In genomic region chr2:148218326-148219075, GRCh38 we compare ENCODE assay signal across 24 cellular contexts.
DNase-seq lines count a peak whose midpoint lies in the region; ATAC-seq, FAIRE-seq and TF ChIP-seq lines count a peak whose summit lies in the region.
"Had no signal": no experiment of that assay in that cellular context is flagged by ENCODE, and none has a peak within 500 bp of the region (broad histone marks: within the 10 kb centered on the region; RNA-seq: fewer than 3 reads in every experiment).

No MANE protein-coding gene starts in this region.

- no peaks in the 10 kb centered on the region for H4K20me1 ChIP-seq in mammary epithelial cell (ENCODE audit: insufficient read depth, low read length)

- no peaks in the 10 kb centered on the region for H3K27me3 ChIP-seq in mammary epithelial cell (ENCODE audit: insufficient read depth, low read length)
- H3K27me3 ChIP-seq in breast epithelium = no peaks in the 10 kb centered on the region
- H3K27me3 ChIP-seq: BE2C, heart left ventricle, upper lobe of left lung had no signal

- TF ChIP-seq POLR2A in breast epithelium (IDR thresholded peaks at IDR 0.05) = no peak

- H3K36me3 ChIP-seq in mammary epithelial cell (ENCODE audit: insufficient read depth, low read length) (no peaks in the 10 kb centered on the region), breast epithelium (no peaks in the 10 kb centered on the region)
- H3K36me3 ChIP-seq: BE2C, heart left ventricle, upper lobe of left lung had no signal

- BruUV-seq in mammary epithelial cell (replicated peaks; lab: Mats Ljungman, UMichigan) = no TSS peak

- H3K4me1 ChIP-seq in mammary epithelial cell (ENCODE audit: insufficient read depth, low read length) (no peaks in the 10 kb centered on the region), breast epithelium (no peaks in the 10 kb centered on the region)
- H3K4me1 ChIP-seq: BE2C, heart left ventricle, upper lobe of left lung had no signal

- no peak overlapping the region for H2AFZ ChIP-seq in mammary epithelial cell (ENCODE audit: low read depth, low read length)

- in situ Hi-C loops in mammary epithelial cell (cut with MboI; ENCODE audit: low sequenced_read_pairs in 2 of 2) = no loop called here

- intact Hi-C loops in mammary epithelial cell (cut with micrococcal nuclease) (no loop called here), breast epithelium (cut with DNase I; ENCODE audit: low total_unique reads) (no loop called here)

- WGBS in mammary epithelial cell (ENCODE audit: low coverage, missing lambda C conversion rate) = 100% methylated on average over 5 of the region's 5 CpGs

- TF ChIP-seq CTCF in mammary epithelial cell (conservative IDR thresholded peaks at IDR 0.05 in 1 of 2, IDR thresholded peaks at IDR 0.05 in 1 of 2; ENCODE audit: extremely low read depth in 1 of 2, insufficient read depth in 1 of 2, low read depth in 1 of 2, low read length in 2 of 2) = no peak
- no peak for TF ChIP-seq CTCF in breast epithelium (IDR thresholded peaks at IDR 0.05)
- TF ChIP-seq CTCF in D721Med (IDR thresholded peaks at IDR 0.05; ENCODE audit: insufficient read depth, missing control alignments) = no peak

- H3K9ac ChIP-seq in mammary epithelial cell (ENCODE audit: insufficient read depth, low read length) = no peak overlapping the region

- dilution Hi-C loops in mammary epithelial cell (cut with HindIII; ENCODE audit: low sequenced_read_pairs) = no loop called here

- H3K4me3 ChIP-seq in mammary epithelial cell (replicated peaks in 1 of 3; ENCODE audit: insufficient read depth in 1 of 3, low read depth in 2 of 3, low read length in 3 of 3) = no peak overlapping the region
- H3K4me3 ChIP-seq in breast epithelium = no peak overlapping the region
- H3K4me3 ChIP-seq: heart left ventricle, SK-N-MC, upper lobe of left lung had no signal

- H3K79me2 ChIP-seq in mammary epithelial cell (ENCODE audit: insufficient read depth, low read length) = no peaks in the 10 kb centered on the region

- H3K4me2 ChIP-seq in mammary epithelial cell (ENCODE audit: insufficient read depth, low read depth, low read length) = no peak overlapping the region

- DNase-seq in mammary epithelial cell (peak; percentile 15), breast epithelium (ENCODE audit: low spot score in 2 of 2) (no peak), NCI-H345 treated with DMSO at 0.1 percent for 48 hours (lab: John Stamatoyannopoulos, UW; ENCODE audit: unreplicated experiment) (peak; percentile 70), epithelial cell of prostate (ENCODE audit: low read depth, low spot score) (no peak), EL (no peak), D721Med (ENCODE audit: insufficient read length, low spot score) (no peak)
- DNase-seq: activated CD4-positive, alpha-beta T cell treated with anti-CD3 and anti-CD28 coated beads for 48 hours; aorta; BE2C; dermis blood vessel endothelial cell; DMS79; heart left ventricle; mesendoderm; NCI-H1048; NCI-H187 treated with DMSO at 0.1 percent for 48 hours; RPMI8226; stimulated activated CD4-positive, alpha-beta T cell treated with anti-CD3 and anti-CD28 coated beads, Interleukin-1b, Interleukin-23, amount 100 ng/mL, for 48 hours; T-helper 17 cell; upper lobe of left lung had no signal

- no peak overlapping the region for H3K27ac ChIP-seq in mammary epithelial cell (ENCODE audit: insufficient read depth, low read depth, low read length)
- H3K27ac ChIP-seq in breast epithelium = no peak overlapping the region
- H3K27ac ChIP-seq in epithelial cell of prostate = peak overlapping the region; percentile 4
- H3K27ac ChIP-seq: heart left ventricle, SK-N-MC, upper lobe of left lung had no signal

- H3K9me3 ChIP-seq in mammary epithelial cell (replicated peaks; ENCODE audit: insufficient read depth, low read length) (peaks cover 3% of the 10 kb centered on the region), breast epithelium (peaks cover 0 to 33% of the 10 kb centered on the region in 2 donors)
- H3K9me3 ChIP-seq: BE2C had no signal

- no peak for FAIRE-seq in D721Med (lab: Jason Lieb, UNC)
- FAIRE-seq: endothelial cell of umbilical vein, H54 had no signal

- no peak for ATAC-seq in HG03175 (IDR thresholded peaks at IDR 0.05; ENCODE audit: unreplicated experiment)
- ATAC-seq in HG02870 (IDR thresholded peaks at IDR 0.05; ENCODE audit: unreplicated experiment) = no peak
- ATAC-seq: heart left ventricle, T-helper 17 cell had no signal

- CTCF ChIA-PET in mammary epithelial cell (lab: Charles Lee; ENCODE audit: low non-redundant PET) = no interaction called here

Comparison
In these comparisons a context has a peak if more than half of its experiments do, and no peak if none do; other contexts are left out.
1. DNase-seq: peak in mammary epithelial cell (single experiment) and NCI-H345 treated with DMSO at 0.1 percent for 48 hours (single experiment); none in breast epithelium (0 of 2), epithelial cell of prostate (single experiment), EL (single experiment) and D721Med (single experiment).